12 cellular contexts compared by ENCODE assay signal in the genomic region with DNA sequence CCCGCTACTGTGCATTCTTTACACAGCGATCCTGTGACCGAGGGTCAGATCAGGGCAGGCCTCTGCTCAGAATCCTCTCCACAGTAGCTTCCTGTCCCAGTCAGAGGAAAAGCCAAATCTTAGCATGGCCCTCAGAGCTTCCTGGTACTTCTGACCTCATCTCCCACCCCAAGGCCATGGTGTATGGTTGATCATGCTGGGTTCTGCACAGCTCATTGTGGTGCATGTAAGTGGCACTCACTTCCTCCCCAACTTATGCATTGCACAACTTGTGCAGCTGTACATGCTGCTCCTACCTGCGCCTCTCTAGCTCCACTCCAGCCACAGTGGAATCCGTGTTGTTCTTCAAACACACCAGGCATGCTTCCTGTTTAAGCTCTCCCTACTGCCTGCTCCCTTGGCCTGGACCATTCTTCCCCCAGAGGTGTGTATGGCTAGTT. TPM values are rescaled to one million over a fixed set of nuclear protein-coding genes. Genes with fewer than 3 reads are reported as not detected.
DNase-seq lines count a peak whose midpoint lies in the region; ATAC-seq and TF ChIP-seq lines count a peak whose summit lies in the region.
"Had no signal": no experiment of that assay in that cellular context is flagged by ENCODE, and none has a peak within 500 bp of the region (broad histone marks: within the 10 kb centered on the region; RNA-seq: fewer than 3 reads in every experiment).

No MANE protein-coding gene starts in this region.

- H3K9me3 ChIP-seq in right cardiac atrium (ENCODE audit: control insufficient read depth, low read length), result no peaks in the 10 kb centered on the region
- no peaks in the 10 kb centered on the region for H3K9me3 ChIP-seq in endodermal cell (ENCODE audit: control insufficient read depth, low read length)
- H3K9me3 ChIP-seq: thoracic aorta had no signal

- no peak for TF ChIP-seq CTCF in endodermal cell (conservative IDR thresholded peaks at IDR 0.05)

- no peaks in the 10 kb centered on the region for H3K9me3 Mint-ChIP-seq in endodermal cell
- H3K9me3 Mint-ChIP-seq: mesothelial cell of epicardium had no signal

- peak; percentile 28 for DNase-seq in stimulated activated CD4-positive, alpha-beta T cell treated with anti-CD3 and anti-CD28 coated beads, Interleukin-1b, Interleukin-23, amount 100 ng/mL, for 48 hours
- DNase-seq in stimulated activated CD4-positive, alpha-beta T cell treated with anti-CD3 and anti-CD28 coated beads, Interleukin-4, amount 100 ng/mL, for 4 hours, result no peak
- peak; percentile 41 for DNase-seq in UCSD-AML1 (lab: John Stamatoyannopoulos, UW; ENCODE audit: unreplicated experiment)
- DNase-seq in right cardiac atrium, result no peak
- no peak for DNase-seq in NCI-H524 treated with DMSO at 0.1 percent for 48 hours (lab: John Stamatoyannopoulos, UW)
- no peak for DNase-seq in cerebellum (ENCODE audit: low spot score)
- DNase-seq in endodermal cell, result no peak
- no peak for DNase-seq in SK-N-DZ (ENCODE audit: low spot score)
- DNase-seq: COR-L47, NCI-H1930 had no signal

- H3K9ac ChIP-seq in endodermal cell (ENCODE audit: extremely low read depth, low read length, poor library complexity, severe bottlenecking), result no peak overlapping the region

- peak; percentile 45 to 61 for ATAC-seq in right cardiac atrium

- H3K4me3 ChIP-seq in right cardiac atrium (ENCODE audit: low read length) (no peak overlapping the region), endodermal cell (ENCODE audit: low read length) (no peak overlapping the region)
- H3K4me3 ChIP-seq: thoracic aorta had no signal

- H3K4me1 Mint-ChIP-seq in endodermal cell, result peaks cover 15% of the 10 kb centered on the region
- H3K4me1 Mint-ChIP-seq: mesothelial cell of epicardium had no signal

- H3K36me3 Mint-ChIP-seq in endodermal cell (ENCODE audit: low read depth), result no peaks in the 10 kb centered on the region
- H3K36me3 Mint-ChIP-seq: mesothelial cell of epicardium had no signal

- H3K4me1 ChIP-seq in right cardiac atrium (ENCODE audit: control insufficient read depth, insufficient read depth, low read length) (peaks cover 27% of the 10 kb centered on the region), endodermal cell (ENCODE audit: control insufficient read depth, insufficient read depth, low read length) (no peaks in the 10 kb centered on the region)

- H3K27me3 ChIP-seq in right cardiac atrium (ENCODE audit: control insufficient read depth, insufficient read depth) (no peaks in the 10 kb centered on the region), endodermal cell (ENCODE audit: control insufficient read depth, insufficient read depth, low read length, poor library complexity, severe bottlenecking) (no peaks in the 10 kb centered on the region)

- H3K27ac ChIP-seq in right cardiac atrium (ENCODE audit: low read length) (no peak overlapping the region), endodermal cell (ENCODE audit: low read depth, low read length) (no peak overlapping the region)
- H3K27ac ChIP-seq: thoracic aorta had no signal

- no peaks in the 10 kb centered on the region for H3K36me3 ChIP-seq in endodermal cell (ENCODE audit: control insufficient read depth, insufficient read depth, low read length)
- H3K36me3 ChIP-seq: thoracic aorta had no signal

- no peak overlapping the region for H3K4me3 Mint-ChIP-seq in endodermal cell
- H3K4me3 Mint-ChIP-seq: mesothelial cell of epicardium had no signal

- H3K27ac Mint-ChIP-seq in endodermal cell, result no peak overlapping the region
- H3K27ac Mint-ChIP-seq: mesothelial cell of epicardium had no signal

- intact Hi-C loops in right cardiac atrium (cut with DNase I), result no loop called here

- WGBS in right cardiac atrium, result 49% methylated on average over 5 of the region's 5 CpGs
- WGBS in endodermal cell (ENCODE audit: insufficient coverage in 1 of 2, insufficient read length in 1 of 2), 2 experiments, result 74 to 100% methylated on average over 1 to 5 of the region's 5 CpGs

- no peaks in the 10 kb centered on the region for H3K27me3 Mint-ChIP-seq in endodermal cell (ENCODE audit: insufficient read depth)

RNA-seq across cellular contexts. Expression of a gene that starts 20.3 kb away (rescaled TPM):
- total RNA-seq in right cardiac atrium (10 to 100 TPM in 3 of 4 donors, 1 to 10 TPM in 1; 6.5 to 23.4 (median 19.0) TPM), cerebellum (49.6 TPM), endodermal cell (1 to 10 TPM; 3.7 to 7.2 TPM)
- 8.5 TPM for polyA plus RNA-seq in right cardiac atrium
- polyA plus RNA-seq in endodermal cell (2013, experiment 1 of 2), result 4.3 TPM
- 5.7 TPM for polyA plus RNA-seq in endodermal cell (2013, experiment 2 of 2)
- polyA plus RNA-seq in SK-N-DZ (2014; cell fraction: cytosol; rRNA removed), result 9.9 and 20.0 TPM in 2 replicates
- polyA plus RNA-seq in SK-N-DZ (2014; cell fraction: nucleus; rRNA removed), result 19.1 and 20.9 TPM in 2 replicates

Comparison
In these comparisons a context has a peak if more than half of its experiments do, and no peak if none do; other contexts are left out.
1. DNase-seq: peak in stimulated activated CD4-positive, alpha-beta T cell treated with anti-CD3 and anti-CD28 coated beads, Interleukin-1b, Interleukin-23, amount 100 ng/mL, for 48 hours (single experiment) and UCSD-AML1 (single experiment); none in stimulated activated CD4-positive, alpha-beta T cell treated with anti-CD3 and anti-CD28 coated beads, Interleukin-4, amount 100 ng/mL, for 4 hours (0 of 2), right cardiac atrium (0 of 3), NCI-H524 treated with DMSO at 0.1 percent for 48 hours (single experiment), cerebellum (single experiment), endodermal cell (single experiment) and SK-N-DZ (single experiment).